ENCODE assay signal across 9 cellular contexts in genomic region chr5:175444060-175444904, GRCh38. TPM values are rescaled to one million over a fixed set of nuclear protein-coding genes. Genes with fewer than 3 reads are reported as not detected.
DNase-seq lines count a peak whose midpoint lies in the region; ATAC-seq and TF ChIP-seq lines count a peak whose summit lies in the region.
"Had no signal": no experiment of that assay in that cellular context is flagged by ENCODE, and none has a peak within 500 bp of the region (broad histone marks: within the 10 kb centered on the region; RNA-seq: fewer than 3 reads in every experiment).

Gene DRD1 (minus strand): TSS chr5:175444182. CDS start chr5:175443099, 1,083 bp downstream.

- CTCF ChIA-PET in activated CD8-positive, alpha-beta memory T cell treated with anti-CD3 and anti-CD28 coated beads, Interleukin-2, amount 10 ng/mL, durations not matched to agents 7 days and 5 days (lab: Charles Lee), result interaction anchor here (0.8 to 1.7 kb wide), 4 partner anchors 9 to 496 kb away, joined by 3 to 5 read pairs (median 4); no protein-coding TSS in a partner anchor

- no peak within 1 kb of the TSS for H3K4me3 ChIP-seq in KMS-11 (IDR thresholded peaks at IDR 0.05; ENCODE audit: insufficient read depth, low read depth, low read length)
- no peak within 1 kb of the TSS for H3K4me3 ChIP-seq in epithelial cell of esophagus (ENCODE audit: low read length)
- H3K4me3 ChIP-seq in subcutaneous abdominal adipose tissue (ENCODE audit: low read depth in 1 of 5, low read length in 5 of 5), result peak within 1 kb of the TSS; percentile 29 to 71 (median 55)

- H3K27me3 ChIP-seq in KMS-11 (ENCODE audit: insufficient read depth, low read depth), result no peaks in the 10 kb centered on the region
- H3K27me3 ChIP-seq in subcutaneous abdominal adipose tissue (ENCODE audit: control insufficient read depth in 5 of 5, insufficient read depth in 4 of 5, low read length in 5 of 5), result peaks cover 5 to 35% (median 14%) of the 10 kb centered on the region in 5 donors

- H3K27me3 Mint-ChIP-seq in activated CD8-positive, alpha-beta memory T cell treated with anti-CD3 and anti-CD28 coated beads, Interleukin-2, amount 10 ng/mL, durations not matched to agents 7 days and 5 days, result peaks cover 81% of the 10 kb centered on the region
- H3K27me3 Mint-ChIP-seq in naive thymus-derived CD8-positive, alpha-beta T cell, result peaks cover 21 to 75% (median 43%) of the 10 kb centered on the region in 5 donors

- H3K9ac ChIP-seq in KMS-11, result no peak within 1 kb of the TSS
- H3K9ac ChIP-seq in subcutaneous abdominal adipose tissue (ENCODE audit: low read length in 5 of 5), result peak within 1 kb of the TSS in 1 of 5 donors; percentile 41

- H3K27ac ChIP-seq in KMS-11 (no peak within 1 kb of the TSS), subcutaneous abdominal adipose tissue (ENCODE audit: low read depth, low read length) (no peak within 1 kb of the TSS)

- no peaks in the 10 kb centered on the region for H3K36me3 Mint-ChIP-seq in activated CD8-positive, alpha-beta memory T cell treated with anti-CD3 and anti-CD28 coated beads, Interleukin-2, amount 10 ng/mL, durations not matched to agents 7 days and 5 days
- peaks cover 0 to 1% (median 0%) of the 10 kb centered on the region in 3 donors for H3K36me3 Mint-ChIP-seq in naive thymus-derived CD8-positive, alpha-beta T cell

- peaks cover 1% of the 10 kb centered on the region for H3K4me1 Mint-ChIP-seq in activated CD8-positive, alpha-beta memory T cell treated with anti-CD3 and anti-CD28 coated beads, Interleukin-2, amount 10 ng/mL, durations not matched to agents 7 days and 5 days
- H3K4me1 Mint-ChIP-seq in naive thymus-derived CD8-positive, alpha-beta T cell, result peaks cover 2 to 10% (median 6%) of the 10 kb centered on the region in 4 donors

- no peaks in the 10 kb centered on the region for H3K9me3 ChIP-seq in subcutaneous abdominal adipose tissue (ENCODE audit: control insufficient read depth in 5 of 5, low read length in 5 of 5)

- H3K4me1 ChIP-seq in KMS-11 (ENCODE audit: low read depth, poor library complexity, severe bottlenecking), result no peaks in the 10 kb centered on the region
- peaks cover 0 to 26% (median 18%) of the 10 kb centered on the region in 5 donors for H3K4me1 ChIP-seq in subcutaneous abdominal adipose tissue (ENCODE audit: control insufficient read depth in 5 of 5, insufficient read depth in 5 of 5, low read length in 5 of 5)

- DNase-seq in activated CD8-positive, alpha-beta memory T cell treated with anti-CD3 and anti-CD28 coated beads, Interleukin-2, amount 10 ng/mL, durations not matched to agents 7 days and 5 days, result no peak
- DNase-seq in epithelial cell of esophagus (ENCODE audit: low read depth), result peak; percentile 31
- DNase-seq in naive thymus-derived CD8-positive, alpha-beta T cell, result peak in 9 of 10 donors; percentile 9 to 56 (median 34)

- POLR2A ChIA-PET in naive thymus-derived CD8-positive, alpha-beta T cell (lab: Charles Lee), result no interaction called here

- H3K79me2 ChIP-seq in KMS-11 (ENCODE audit: insufficient read depth, low read depth), result no peaks in the 10 kb centered on the region

- H3K4me3 Mint-ChIP-seq in activated CD8-positive, alpha-beta memory T cell treated with anti-CD3 and anti-CD28 coated beads, Interleukin-2, amount 10 ng/mL, durations not matched to agents 7 days and 5 days, result peak within 1 kb of the TSS; percentile 19
- peak within 1 kb of the TSS; percentile 47 to 85 (median 74) for H3K4me3 Mint-ChIP-seq in naive thymus-derived CD8-positive, alpha-beta T cell

- peak within 1 kb of the TSS; percentile 6; the same call in 1 of the 2 replicates for H2AFZ ChIP-seq in KMS-11 (ENCODE audit: low read depth)

- no peaks in the 10 kb centered on the region for H4K20me1 ChIP-seq in KMS-11 (ENCODE audit: insufficient read depth)

- H3K4me2 ChIP-seq in KMS-11, result no peak within 1 kb of the TSS

- no peaks in the 10 kb centered on the region for H3K36me3 ChIP-seq in KMS-11 (ENCODE audit: insufficient read depth)
- H3K36me3 ChIP-seq in subcutaneous abdominal adipose tissue (ENCODE audit: control insufficient read depth in 5 of 5, insufficient read depth in 5 of 5, low read length in 5 of 5), result no peaks in the 10 kb centered on the region

- peak; percentile 82 for ATAC-seq in activated CD8-positive, alpha-beta memory T cell treated with anti-CD3 and anti-CD28 coated beads, Interleukin-2, amount 10 ng/mL, durations not matched to agents 7 days and 5 days
- ATAC-seq in naive thymus-derived CD8-positive, alpha-beta T cell, result peak; percentile 84 to 91
- ATAC-seq in GM21786 (IDR thresholded peaks at IDR 0.05; ENCODE audit: unreplicated experiment) (no peak), HG03432 (IDR thresholded peaks at IDR 0.05; ENCODE audit: unreplicated experiment) (no peak)

- no peaks in the 10 kb centered on the region for H3K9me3 Mint-ChIP-seq in activated CD8-positive, alpha-beta memory T cell treated with anti-CD3 and anti-CD28 coated beads, Interleukin-2, amount 10 ng/mL, durations not matched to agents 7 days and 5 days (ENCODE audit: low read depth)
- no peaks in the 10 kb centered on the region for H3K9me3 Mint-ChIP-seq in naive thymus-derived CD8-positive, alpha-beta T cell

- TF ChIP-seq CTCF in GM12872 (IDR thresholded peaks at IDR 0.05; ENCODE audit: insufficient read depth, low read depth, low read length), result peak; percentile 71
- TF ChIP-seq CTCF in KMS-11 (conservative IDR thresholded peaks at IDR 0.05; ENCODE audit: low read depth, low read length), result no peak
- no peak for TF ChIP-seq CTCF in epithelial cell of esophagus (IDR thresholded peaks at IDR 0.05; ENCODE audit: insufficient read depth, low read depth, low read length, missing control alignments)

- no peak within 1 kb of the TSS for H3K27ac Mint-ChIP-seq in activated CD8-positive, alpha-beta memory T cell treated with anti-CD3 and anti-CD28 coated beads, Interleukin-2, amount 10 ng/mL, durations not matched to agents 7 days and 5 days
- peak within 1 kb of the TSS in 1 of 10 donors; percentile 63 for H3K27ac Mint-ChIP-seq in naive thymus-derived CD8-positive, alpha-beta T cell

RNA-seq across cellular contexts. Expression of gene DRD1, which starts in this region (rescaled TPM):
- total RNA-seq in activated CD8-positive, alpha-beta memory T cell treated with anti-CD3 and anti-CD28 coated beads, Interleukin-2, amount 10 ng/mL, durations not matched to agents 7 days and 5 days, result not detected
- not detected for total RNA-seq in naive thymus-derived CD8-positive, alpha-beta T cell
- polyA plus RNA-seq in naive thymus-derived CD8-positive, alpha-beta T cell, result not detected
- total RNA-seq: dermis microvascular lymphatic vessel endothelial cell had no signal

Comparison
In these comparisons a context has a peak if more than half of its experiments do, and no peak if none do; other contexts are left out.
1. Peak in ATAC-seq in activated CD8-positive, alpha-beta memory T cell treated with anti-CD3 and anti-CD28 coated beads, Interleukin-2, amount 10 ng/mL, durations not matched to agents 7 days and 5 days; RNA of the gene not detected or under 1 TPM.
2. Peak in DNase-seq and ATAC-seq in naive thymus-derived CD8-positive, alpha-beta T cell; RNA of the gene not detected or under 1 TPM.
3. H3K4me3 ChIP-seq: peak in subcutaneous abdominal adipose tissue (5 of 5); none in KMS-11 (single experiment) and epithelial cell of esophagus (single experiment).